ENCODE assay signal across 31 cellular contexts in genomic region chr16:1010815-1011214, GRCh38. TPM values are rescaled to one million over a fixed set of nuclear protein-coding genes. Genes with fewer than 3 reads are reported as not detected.
"Had no signal": no experiment of that assay in that cellular context is flagged by ENCODE, and none has a peak within 500 bp of the region (broad histone marks: within the 10 kb centered on the region; RNA-seq: fewer than 3 reads in every experiment).

No MANE protein-coding gene starts in this region.

- H3K4me3 Mint-ChIP-seq: activated CD4-positive, alpha-beta T cell treated with anti-CD3 and anti-CD28 coated beads for 36 hours; activated CD4-positive, alpha-beta T cell treated with anti-CD3 and anti-CD28 coated beads, Interleukin-2, amount 10 ng/mL, durations not matched to agents 24 days and 14 days; activated CD8-positive, alpha-beta T cell treated with anti-CD3 and anti-CD28 coated beads for 36 hours; activated naive CD8-positive, alpha-beta T cell; activated T-cell treated with anti-CD3 and anti-CD28 coated beads, Interleukin-2, amount 50 U/mL, for 4 hours; activated T-helper 17 cell treated with anti-CD3 and anti-CD28 coated beads, Interleukin-2, amount 50 U/mL, for 72 hours; dendritic cell treated with granulocyte-macrophage colony-stimulating factor and Interleukin-4, amounts not matched to agents 40 ng/mL and 50 ng/mL, for 4 days; endodermal cell had no signal

- H3K27ac Mint-ChIP-seq: activated CD4-positive, alpha-beta T cell treated with anti-CD3 and anti-CD28 coated beads for 36 hours; activated CD4-positive, alpha-beta T cell treated with anti-CD3 and anti-CD28 coated beads, Interleukin-2, amount 10 ng/mL, durations not matched to agents 24 days and 14 days; activated CD8-positive, alpha-beta T cell treated with anti-CD3 and anti-CD28 coated beads for 36 hours; activated naive CD8-positive, alpha-beta T cell; activated T-helper 17 cell treated with anti-CD3 and anti-CD28 coated beads, Interleukin-2, amount 50 U/mL, for 72 hours; dendritic cell treated with granulocyte-macrophage colony-stimulating factor and Interleukin-4, amounts not matched to agents 40 ng/mL and 50 ng/mL, for 4 days; endodermal cell had no signal

- FAIRE-seq: astrocyte had no signal

- ATAC-seq: activated CD4-positive, alpha-beta T cell treated with anti-CD3 and anti-CD28 coated beads for 36 hours; activated CD8-positive, alpha-beta T cell treated with anti-CD3 and anti-CD28 coated beads for 36 hours; activated T-helper 17 cell treated with anti-CD3 and anti-CD28 coated beads, Interleukin-2, amount 50 U/mL, for 72 hours; foreskin keratinocyte; gastrocnemius medialis; heart left ventricle had no signal

- H3K9me3 ChIP-seq: esophagus muscularis mucosa, gastrocnemius medialis, heart left ventricle had no signal

- DNase-seq: activated CD4-positive, alpha-beta T cell treated with anti-CD3 and anti-CD28 coated beads for 36 hours; activated CD4-positive, alpha-beta T cell treated with anti-CD3 and anti-CD28 coated beads, Interleukin-2, amount 10 ng/mL, durations not matched to agents 24 days and 14 days; activated CD4-positive, alpha-beta T cell treated with anti-CD3 and anti-CD28 coated beads, Interleukin-2, amount 50 U/mL, for 4 hours; activated CD4-positive, CD25-positive, alpha-beta regulatory T cell; activated CD4-positive, CD25-positive, alpha-beta regulatory T cell treated with anti-CD3 and anti-CD28 coated beads, Interleukin-2, amount 50 U/mL, for 72 hours; activated CD8-positive, alpha-beta memory T cell treated with anti-CD3 and anti-CD28 coated beads for 24 hours; activated effector memory CD4-positive, alpha-beta T cell treated with Interleukin-2 at 50 U/mL for 16 hours; activated gamma-delta T cell treated with Interleukin-2 at 50 U/mL for 16 hours; activated naive CD4-positive, alpha-beta T cell treated with anti-CD3 and anti-CD28 coated beads, Interleukin-2, amount 50 U/mL, for 16 hours; activated naive CD4-positive, alpha-beta T cell treated with Interleukin-2 at 50 U/mL for 16 hours; activated T-cell treated with anti-CD3 and anti-CD28 coated beads, Interleukin-2, amount 50 U/mL, for 4 hours; amniotic stem cell; anterior cingulate cortex; caudate nucleus; cerebellar nuclear complex; dorsolateral prefrontal cortex; effector memory CD4-positive, alpha-beta T cell; endodermal cell; erythroblast; foreskin keratinocyte; gastrocnemius medialis; glutamatergic neuron; heart left ventricle; T-helper 2 cell had no signal

- H3K36me3 Mint-ChIP-seq: activated naive CD8-positive, alpha-beta T cell had no signal

- H3K27me3 Mint-ChIP-seq: activated CD8-positive, alpha-beta T cell treated with anti-CD3 and anti-CD28 coated beads for 36 hours; activated naive CD8-positive, alpha-beta T cell had no signal

- H3K9me3 Mint-ChIP-seq: activated CD4-positive, alpha-beta T cell treated with anti-CD3 and anti-CD28 coated beads, Interleukin-2, amount 10 ng/mL, durations not matched to agents 24 days and 14 days; activated CD8-positive, alpha-beta T cell treated with anti-CD3 and anti-CD28 coated beads for 36 hours; activated T-cell treated with anti-CD3 and anti-CD28 coated beads, Interleukin-2, amount 50 U/mL, for 4 hours; activated T-helper 17 cell treated with anti-CD3 and anti-CD28 coated beads, Interleukin-2, amount 50 U/mL, for 72 hours; dendritic cell treated with granulocyte-macrophage colony-stimulating factor and Interleukin-4, amounts not matched to agents 40 ng/mL and 50 ng/mL, for 4 days; endodermal cell had no signal

- H3K4me1 Mint-ChIP-seq: activated CD4-positive, alpha-beta T cell treated with anti-CD3 and anti-CD28 coated beads, Interleukin-2, amount 10 ng/mL, durations not matched to agents 24 days and 14 days; activated T-helper 17 cell treated with anti-CD3 and anti-CD28 coated beads, Interleukin-2, amount 50 U/mL, for 72 hours; endodermal cell had no signal

- H3K4me1 ChIP-seq: esophagus muscularis mucosa, foreskin keratinocyte, gastrocnemius medialis had no signal

- H3K36me3 ChIP-seq: esophagus muscularis mucosa, gastrocnemius medialis, heart left ventricle had no signal

- H3K27ac ChIP-seq: coronary artery, dorsolateral prefrontal cortex, esophagus muscularis mucosa, foreskin keratinocyte, gastrocnemius medialis, heart left ventricle had no signal

- H3K4me3 ChIP-seq: coronary artery, dorsolateral prefrontal cortex, esophagus muscularis mucosa, gastrocnemius medialis, heart left ventricle had no signal

RNA-seq across cellular contexts. Expression of gene SOX8, which starts 29.2 kb away (rescaled TPM):
- total RNA-seq: foreskin keratinocyte had no signal
- polyA plus RNA-seq: foreskin keratinocyte had no signal
